ENCODE assay signal across 1 cellular context in the genomic region with DNA sequence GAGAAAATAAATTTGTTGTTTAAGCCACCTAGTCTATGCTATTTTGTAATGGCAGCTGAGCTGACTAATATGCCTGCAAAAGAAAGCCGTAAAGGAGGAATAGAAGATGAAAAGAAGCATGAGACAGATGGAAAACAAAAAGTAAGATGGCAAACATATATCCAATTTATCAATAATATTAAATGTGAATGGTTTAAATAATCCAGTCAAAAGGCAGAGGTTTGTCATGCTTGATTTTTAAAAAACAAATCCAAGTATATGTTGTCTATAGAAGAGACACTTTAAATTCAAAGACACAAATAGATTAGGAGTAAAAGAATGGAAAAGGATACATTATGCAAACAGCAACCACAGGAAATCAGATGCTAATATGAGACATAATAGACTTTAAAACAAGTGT.
A peak's percentile ranks its signal among the peaks of the same experiment; 100 is the strongest.
TF ChIP-seq lines count a peak whose summit lies in the region.

No MANE protein-coding gene starts in this region.

TF ChIP-seq in K562, 482 proteins besides CTCF, POLR2A, EP300 and RAD21 (continued from another document):
- TF ChIP-seq, protein P1, sequence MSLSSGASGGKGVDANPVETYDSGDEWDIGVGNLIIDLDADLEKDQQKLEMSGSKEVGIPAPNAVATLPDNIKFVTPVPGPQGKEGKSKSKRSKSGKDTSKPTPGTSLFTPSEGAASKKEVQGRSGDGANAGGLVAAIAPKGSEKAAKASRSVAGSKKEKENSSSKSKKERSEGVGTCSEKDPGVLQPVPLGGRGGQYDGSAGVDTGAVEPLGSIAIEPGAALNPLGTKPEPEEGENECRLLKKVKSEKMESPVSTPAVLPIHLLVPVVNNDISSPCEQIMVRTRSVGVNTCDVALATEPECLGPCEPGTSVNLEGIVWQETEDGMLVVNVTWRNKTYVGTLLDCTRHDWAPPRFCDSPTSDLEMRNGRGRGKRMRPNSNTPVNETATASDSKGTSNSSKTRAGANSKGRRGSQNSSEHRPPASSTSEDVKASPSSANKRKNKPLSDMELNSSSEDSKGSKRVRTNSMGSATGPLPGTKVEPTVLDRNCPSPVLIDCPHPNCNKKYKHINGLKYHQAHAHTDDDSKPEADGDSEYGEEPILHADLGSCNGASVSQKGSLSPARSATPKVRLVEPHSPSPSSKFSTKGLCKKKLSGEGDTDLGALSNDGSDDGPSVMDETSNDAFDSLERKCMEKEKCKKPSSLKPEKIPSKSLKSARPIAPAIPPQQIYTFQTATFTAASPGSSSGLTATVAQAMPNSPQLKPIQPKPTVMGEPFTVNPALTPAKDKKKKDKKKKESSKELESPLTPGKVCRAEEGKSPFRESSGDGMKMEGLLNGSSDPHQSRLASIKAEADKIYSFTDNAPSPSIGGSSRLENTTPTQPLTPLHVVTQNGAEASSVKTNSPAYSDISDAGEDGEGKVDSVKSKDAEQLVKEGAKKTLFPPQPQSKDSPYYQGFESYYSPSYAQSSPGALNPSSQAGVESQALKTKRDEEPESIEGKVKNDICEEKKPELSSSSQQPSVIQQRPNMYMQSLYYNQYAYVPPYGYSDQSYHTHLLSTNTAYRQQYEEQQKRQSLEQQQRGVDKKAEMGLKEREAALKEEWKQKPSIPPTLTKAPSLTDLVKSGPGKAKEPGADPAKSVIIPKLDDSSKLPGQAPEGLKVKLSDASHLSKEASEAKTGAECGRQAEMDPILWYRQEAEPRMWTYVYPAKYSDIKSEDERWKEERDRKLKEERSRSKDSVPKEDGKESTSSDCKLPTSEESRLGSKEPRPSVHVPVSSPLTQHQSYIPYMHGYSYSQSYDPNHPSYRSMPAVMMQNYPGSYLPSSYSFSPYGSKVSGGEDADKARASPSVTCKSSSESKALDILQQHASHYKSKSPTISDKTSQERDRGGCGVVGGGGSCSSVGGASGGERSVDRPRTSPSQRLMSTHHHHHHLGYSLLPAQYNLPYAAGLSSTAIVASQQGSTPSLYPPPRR (CRISPR knock-in tag; IDR thresholded peaks at IDR 0.05; ENCODE audit: borderline replicate concordance), result no peak
- TF ChIP-seq ZNF274 (IDR thresholded peaks at IDR 0.05; ENCODE audit: borderline replicate concordance, low read depth, low read length), result no peak
- TF ChIP-seq, protein P2, sequence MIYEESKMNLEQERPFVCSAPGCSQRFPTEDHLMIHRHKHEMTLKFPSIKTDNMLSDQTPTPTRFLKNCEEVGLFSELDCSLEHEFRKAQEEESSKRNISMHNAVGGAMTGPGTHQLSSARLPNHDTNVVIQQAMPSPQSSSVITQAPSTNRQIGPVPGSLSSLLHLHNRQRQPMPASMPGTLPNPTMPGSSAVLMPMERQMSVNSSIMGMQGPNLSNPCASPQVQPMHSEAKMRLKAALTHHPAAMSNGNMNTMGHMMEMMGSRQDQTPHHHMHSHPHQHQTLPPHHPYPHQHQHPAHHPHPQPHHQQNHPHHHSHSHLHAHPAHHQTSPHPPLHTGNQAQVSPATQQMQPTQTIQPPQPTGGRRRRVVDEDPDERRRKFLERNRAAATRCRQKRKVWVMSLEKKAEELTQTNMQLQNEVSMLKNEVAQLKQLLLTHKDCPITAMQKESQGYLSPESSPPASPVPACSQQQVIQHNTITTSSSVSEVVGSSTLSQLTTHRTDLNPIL (CRISPR knock-in tag; IDR thresholded peaks at IDR 0.05), result no peak
- no peak for TF ChIP-seq POLR2H (tag; IDR thresholded peaks at IDR 0.05; ENCODE audit: low read depth)
- no peak for TF ChIP-seq EWSR1 (IDR thresholded peaks at IDR 0.05; ENCODE audit: borderline replicate concordance, low read depth, partially characterized antibody)
- TF ChIP-seq ETS2 (tag; IDR thresholded peaks at IDR 0.05; ENCODE audit: borderline replicate concordance, poor library complexity, severe bottlenecking), result no peak
- TF ChIP-seq ZNF507 (tag; conservative IDR thresholded peaks at IDR 0.05), result peak; percentile 99
- no peak for TF ChIP-seq ZNF253 (CRISPR knock-in tag; conservative IDR thresholded peaks at IDR 0.05)
- TF ChIP-seq LCOR (CRISPR knock-in tag; IDR thresholded peaks at IDR 0.05), result no peak
- TF ChIP-seq ZNF324 (CRISPR knock-in tag; IDR thresholded peaks at IDR 0.05), result no peak
- TF ChIP-seq, protein P3, sequence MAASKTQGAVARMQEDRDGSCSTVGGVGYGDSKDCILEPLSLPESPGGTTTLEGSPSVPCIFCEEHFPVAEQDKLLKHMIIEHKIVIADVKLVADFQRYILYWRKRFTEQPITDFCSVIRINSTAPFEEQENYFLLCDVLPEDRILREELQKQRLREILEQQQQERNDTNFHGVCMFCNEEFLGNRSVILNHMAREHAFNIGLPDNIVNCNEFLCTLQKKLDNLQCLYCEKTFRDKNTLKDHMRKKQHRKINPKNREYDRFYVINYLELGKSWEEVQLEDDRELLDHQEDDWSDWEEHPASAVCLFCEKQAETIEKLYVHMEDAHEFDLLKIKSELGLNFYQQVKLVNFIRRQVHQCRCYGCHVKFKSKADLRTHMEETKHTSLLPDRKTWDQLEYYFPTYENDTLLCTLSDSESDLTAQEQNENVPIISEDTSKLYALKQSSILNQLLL (CRISPR knock-in tag; IDR thresholded peaks at IDR 0.05; ENCODE audit: borderline replicate concordance), result no peak
- TF ChIP-seq ERF (CRISPR knock-in tag; IDR thresholded peaks at IDR 0.05), result no peak
- peak; percentile 50 for TF ChIP-seq RBM25 (IDR thresholded peaks at IDR 0.05; ENCODE audit: low read depth, low read length, severe bottlenecking)
- TF ChIP-seq POLR3A (IDR thresholded peaks at IDR 0.05; ENCODE audit: borderline replicate concordance, extremely low read depth, insufficient read depth, insufficient read length), result no peak
- TF ChIP-seq ZNF354B (CRISPR knock-in tag; IDR thresholded peaks at IDR 0.05), result peak; percentile 93
- TF ChIP-seq, protein P4, sequence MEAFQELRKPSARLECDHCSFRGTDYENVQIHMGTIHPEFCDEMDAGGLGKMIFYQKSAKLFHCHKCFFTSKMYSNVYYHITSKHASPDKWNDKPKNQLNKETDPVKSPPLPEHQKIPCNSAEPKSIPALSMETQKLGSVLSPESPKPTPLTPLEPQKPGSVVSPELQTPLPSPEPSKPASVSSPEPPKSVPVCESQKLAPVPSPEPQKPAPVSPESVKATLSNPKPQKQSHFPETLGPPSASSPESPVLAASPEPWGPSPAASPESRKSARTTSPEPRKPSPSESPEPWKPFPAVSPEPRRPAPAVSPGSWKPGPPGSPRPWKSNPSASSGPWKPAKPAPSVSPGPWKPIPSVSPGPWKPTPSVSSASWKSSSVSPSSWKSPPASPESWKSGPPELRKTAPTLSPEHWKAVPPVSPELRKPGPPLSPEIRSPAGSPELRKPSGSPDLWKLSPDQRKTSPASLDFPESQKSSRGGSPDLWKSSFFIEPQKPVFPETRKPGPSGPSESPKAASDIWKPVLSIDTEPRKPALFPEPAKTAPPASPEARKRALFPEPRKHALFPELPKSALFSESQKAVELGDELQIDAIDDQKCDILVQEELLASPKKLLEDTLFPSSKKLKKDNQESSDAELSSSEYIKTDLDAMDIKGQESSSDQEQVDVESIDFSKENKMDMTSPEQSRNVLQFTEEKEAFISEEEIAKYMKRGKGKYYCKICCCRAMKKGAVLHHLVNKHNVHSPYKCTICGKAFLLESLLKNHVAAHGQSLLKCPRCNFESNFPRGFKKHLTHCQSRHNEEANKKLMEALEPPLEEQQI (IDR thresholded peaks at IDR 0.05), result no peak
TF ChIP-seq in K562: peak in this region for 3.
